Comparison of ENCODE assay signal across 29 cellular contexts in genomic region chr11:18792827-18793226, GRCh38. TPM values are rescaled to one million over a fixed set of nuclear protein-coding genes. Genes with fewer than 3 reads are reported as not detected.
DNase-seq lines count a peak whose midpoint lies in the region; ATAC-seq and TF ChIP-seq lines count a peak whose summit lies in the region.
"Had no signal": no experiment of that assay in that cellular context is flagged by ENCODE, and none has a peak within 500 bp of the region (broad histone marks: within the 10 kb centered on the region; RNA-seq: fewer than 3 reads in every experiment).

No MANE protein-coding gene starts in this region.

- H3K27me3 ChIP-seq in HUES48 (ENCODE audit: control insufficient read depth, insufficient read depth, low read length) (peaks cover 64% of the 10 kb centered on the region), iPS-15b (ENCODE audit: control insufficient read depth, insufficient read depth, low read length) (peaks cover 69% of the 10 kb centered on the region), Peyer's patch (peaks cover 0 to 3% of the 10 kb centered on the region in 2 donors)

- H3K4me3 ChIP-seq in HUES48 (ENCODE audit: low read depth, low read length) = peak overlapping the region; percentile 70
- H3K4me3 ChIP-seq in iPS-15b (ENCODE audit: low read depth, low read length) = peak overlapping the region; percentile 80
- no peak overlapping the region for H3K4me3 ChIP-seq in Peyer's patch
- H3K4me3 ChIP-seq: right lobe of liver had no signal

- TF ChIP-seq CTCF in osteocyte (IDR thresholded peaks at IDR 0.05) (no peak), GM13977 (IDR thresholded peaks at IDR 0.05; ENCODE audit: extremely low read depth, insufficient read depth, missing control alignments) (no peak), Peyer's patch (IDR thresholded peaks at IDR 0.05) (no peak)

- no peak overlapping the region for H3K27ac Mint-ChIP-seq in osteocyte (ENCODE audit: unreplicated experiment)
- no peak overlapping the region for H3K27ac Mint-ChIP-seq in natural killer cell treated with Interleukin-12 subunit alpha and Interleukin-12 subunit beta and Interleukin-15 and Interleukin-18, amount 100 ng/mL, for 72 hours
- H3K27ac Mint-ChIP-seq: activated T-cell treated with anti-CD3 and anti-CD28 coated beads, Interleukin-2, amount 50 U/mL, for 24 hours; effector memory CD8-positive, alpha-beta T cell; T-helper 1 cell treated with Interleukin-12 subunit alpha and Interleukin-12 subunit beta and Interleukin-4 antibody, amounts not matched to agents 30 μg/mL and 1 μg/mL, for 36 hours had no signal

- no peaks in the 10 kb centered on the region for H3K9me3 Mint-ChIP-seq in osteocyte (ENCODE audit: unreplicated experiment)
- no peaks in the 10 kb centered on the region for H3K9me3 Mint-ChIP-seq in natural killer cell treated with Interleukin-12 subunit alpha and Interleukin-12 subunit beta and Interleukin-15 and Interleukin-18, amount 100 ng/mL, for 72 hours
- H3K9me3 Mint-ChIP-seq: activated T-cell treated with anti-CD3 and anti-CD28 coated beads, Interleukin-2, amount 50 U/mL, for 24 hours; effector memory CD8-positive, alpha-beta T cell; T-helper 1 cell treated with Interleukin-12 subunit alpha and Interleukin-12 subunit beta and Interleukin-4 antibody, amounts not matched to agents 30 μg/mL and 1 μg/mL, for 36 hours had no signal

- H3K9ac ChIP-seq in HUES48 (ENCODE audit: low read depth, low read length) (no peak overlapping the region), iPS-15b (ENCODE audit: low read depth, low read length) (no peak overlapping the region)
- H3K9ac ChIP-seq: KMS-11 had no signal

- no peak overlapping the region for H3K27ac ChIP-seq in HUES48 (ENCODE audit: low read depth, low read length)
- peak overlapping the region; percentile 54 for H3K27ac ChIP-seq in angular gyrus (ENCODE audit: low read depth, low read length)
- H3K27ac ChIP-seq in Peyer's patch = no peak overlapping the region
- H3K27ac ChIP-seq: coronary artery, foreskin keratinocyte, KMS-11, right lobe of liver, SK-N-MC had no signal

- ATAC-seq in natural killer cell treated with Interleukin-12 subunit alpha and Interleukin-12 subunit beta and Interleukin-15 and Interleukin-18, amount 100 ng/mL, for 72 hours = no peak
- ATAC-seq: effector memory CD8-positive, alpha-beta T cell; esophagus mucosa; HCT116; right lobe of liver had no signal

- peaks cover 79% of the 10 kb centered on the region for H3K27me3 Mint-ChIP-seq in osteocyte (ENCODE audit: unreplicated experiment)
- peaks cover 43 to 50% of the 10 kb centered on the region in 2 donors for H3K27me3 Mint-ChIP-seq in natural killer cell treated with Interleukin-12 subunit alpha and Interleukin-12 subunit beta and Interleukin-15 and Interleukin-18, amount 100 ng/mL, for 72 hours

- peak; percentile 54 for DNase-seq in osteocyte (ENCODE audit: extremely low spot score, unreplicated experiment)
- no peak for DNase-seq in natural killer cell treated with Interleukin-12 subunit alpha and Interleukin-12 subunit beta and Interleukin-15 and Interleukin-18, amount 100 ng/mL, for 72 hours (ENCODE audit: low spot score)
- no peak for DNase-seq in GM13977 (ENCODE audit: low spot score)
- no peak for DNase-seq in Peyer's patch
- DNase-seq: activated CD4-positive, alpha-beta T cell treated with anti-CD3 and anti-CD28 coated beads for 48 hours; activated T-cell treated with anti-CD3 and anti-CD28 coated beads, Interleukin-2, amount 50 U/mL, for 24 hours; C1 segment of cervical spinal cord; DND-41; effector memory CD8-positive, alpha-beta T cell; islet precursor cell; MM.1S; naive B cell; NCI-H2081; NCI-H774; right lobe of liver; stimulated activated CD4-positive, alpha-beta T cell treated with anti-CD3 and anti-CD28 coated beads, Interleukin-2, amount 100 ng/mL, for 48 hours had no signal

- in situ Hi-C loops in GM13977 (cut with MboI; ENCODE audit: low pct_unique_long_range_greater_than_20kb, low sequenced_read_pairs, unreplicated experiment) = no loop called here

- no peaks in the 10 kb centered on the region for H3K4me1 ChIP-seq in HUES48 (ENCODE audit: control insufficient read depth, insufficient read depth, low read length)
- H3K4me1 ChIP-seq in iPS-15b (ENCODE audit: control insufficient read depth, insufficient read depth, low read length) = no peaks in the 10 kb centered on the region
- peaks cover 0 to 13% (median 0%) of the 10 kb centered on the region in 4 donors for H3K4me1 ChIP-seq in Peyer's patch
- H3K4me1 ChIP-seq: foreskin keratinocyte had no signal

- peaks cover 5% of the 10 kb centered on the region for H3K4me1 Mint-ChIP-seq in osteocyte (ENCODE audit: unreplicated experiment)
- H3K4me1 Mint-ChIP-seq in natural killer cell treated with Interleukin-12 subunit alpha and Interleukin-12 subunit beta and Interleukin-15 and Interleukin-18, amount 100 ng/mL, for 72 hours (ENCODE audit: low read depth in 2 of 2) = no peaks in the 10 kb centered on the region

- H3K4me3 Mint-ChIP-seq in osteocyte (ENCODE audit: unreplicated experiment) = peak overlapping the region; percentile 51
- H3K4me3 Mint-ChIP-seq in natural killer cell treated with Interleukin-12 subunit alpha and Interleukin-12 subunit beta and Interleukin-15 and Interleukin-18, amount 100 ng/mL, for 72 hours = no peak overlapping the region
- H3K4me3 Mint-ChIP-seq: T-helper 1 cell treated with Interleukin-12 subunit alpha and Interleukin-12 subunit beta and Interleukin-4 antibody, amounts not matched to agents 30 μg/mL and 1 μg/mL, for 36 hours had no signal

- H3K9me3 ChIP-seq in HUES48 (ENCODE audit: control insufficient read depth, insufficient read depth, low read length) = no peaks in the 10 kb centered on the region
- no peaks in the 10 kb centered on the region for H3K9me3 ChIP-seq in iPS-15b (ENCODE audit: control insufficient read depth, insufficient read depth, low read length)
- H3K9me3 ChIP-seq in Peyer's patch = no peaks in the 10 kb centered on the region
- H3K9me3 ChIP-seq: right lobe of liver had no signal

- H3K36me3 ChIP-seq in HUES48 (ENCODE audit: control insufficient read depth, insufficient read depth, low read length) (no peaks in the 10 kb centered on the region), iPS-15b (ENCODE audit: control insufficient read depth, insufficient read depth, low read length) (no peaks in the 10 kb centered on the region), Peyer's patch (no peaks in the 10 kb centered on the region)
- H3K36me3 ChIP-seq: right lobe of liver had no signal

- no peak for TF ChIP-seq POLR2A in Peyer's patch (IDR thresholded peaks at IDR 0.05)

- H3K36me3 Mint-ChIP-seq in osteocyte (ENCODE audit: unreplicated experiment) = no peaks in the 10 kb centered on the region
- no peaks in the 10 kb centered on the region for H3K36me3 Mint-ChIP-seq in natural killer cell treated with Interleukin-12 subunit alpha and Interleukin-12 subunit beta and Interleukin-15 and Interleukin-18, amount 100 ng/mL, for 72 hours
- H3K36me3 Mint-ChIP-seq: naive B cell had no signal

RNA-seq across cellular contexts. Expression of gene PTPN5, which starts 1.2 kb away (rescaled TPM):
- total RNA-seq in osteocyte = not detected in 2 replicates
- not detected for total RNA-seq in natural killer cell treated with Interleukin-12 subunit alpha and Interleukin-12 subunit beta and Interleukin-15 and Interleukin-18, amount 100 ng/mL, for 72 hours
- total RNA-seq in Peyer's patch = 1 to 10 TPM in 1 of 4 donors, under 1 TPM in 1, not detected in 2; 0.76 to 1.7 TPM
- total RNA-seq: activated CD8-positive, alpha-beta memory T cell treated with anti-CD3 and anti-CD28 coated beads for 36 hours; esophagus mucosa; foreskin keratinocyte; HT1080; liver; right lobe of liver had no signal

Comparison
In these comparisons a context has a peak if more than half of its experiments do, and no peak if none do; other contexts are left out.
1. H3K4me3 ChIP-seq: peak in HUES48 (single experiment) and iPS-15b (single experiment); none in Peyer's patch (0 of 4).